In the genomic region with DNA sequence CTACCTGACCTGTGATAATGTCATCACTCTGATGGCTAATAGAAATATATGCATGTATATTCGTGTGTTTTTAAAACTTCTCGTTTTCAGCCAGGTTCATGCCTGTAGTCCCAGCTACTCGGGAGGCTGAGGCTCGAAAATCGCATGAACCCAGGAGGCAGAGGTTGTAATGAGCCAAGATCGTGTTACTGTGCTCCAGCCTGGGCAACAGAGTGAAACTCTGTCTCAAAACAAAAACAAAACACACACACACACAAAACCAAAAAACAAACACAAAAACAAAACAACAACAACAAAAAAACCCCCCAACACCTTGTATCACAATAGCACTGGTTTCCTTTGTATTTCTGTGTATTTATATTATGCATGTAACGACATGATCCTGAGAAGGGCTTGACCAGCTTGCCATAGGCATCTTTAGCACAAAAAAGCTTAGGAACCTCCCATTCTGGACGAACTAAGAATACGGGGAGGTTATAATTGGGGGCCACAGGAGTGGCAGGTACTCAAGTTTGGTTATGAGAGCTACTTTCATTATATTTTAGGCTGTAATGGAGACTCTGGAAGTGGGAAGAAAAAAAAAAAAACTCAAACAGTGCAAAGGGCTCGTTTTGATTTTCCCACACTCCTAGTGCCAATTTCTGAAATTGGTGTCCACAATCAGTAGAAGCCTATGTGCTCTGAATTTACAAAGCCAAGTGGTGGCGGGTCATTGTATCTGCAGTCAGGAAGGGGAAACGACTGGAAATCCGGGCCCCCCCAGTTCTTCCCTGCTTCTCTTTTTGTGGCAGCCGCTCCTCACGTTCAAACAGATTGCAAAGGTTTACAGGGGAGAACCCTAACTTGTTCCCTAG, we compare ENCODE assay signal across 2 cellular contexts.
TF ChIP-seq lines count a peak whose summit lies in the region.

No MANE protein-coding gene starts in this region.

TF ChIP-seq in IMR-90, 13 proteins besides CTCF, POLR2A, EP300 and RAD21:
- no peak for TF ChIP-seq CHD1 (IDR thresholded peaks at IDR 0.05; ENCODE audit: low read depth, low read length)
TF ChIP-seq in IMR-90: peak in this region for 0.

TF ChIP-seq in HEK293T, 16 proteins besides CTCF, POLR2A, EP300 and RAD21:
- TF ChIP-seq FOXA1 (IDR thresholded peaks at IDR 0.05) (no peak), FOXM1 (IDR thresholded peaks at IDR 0.05; ENCODE audit: borderline replicate concordance) (no peak), HDGF (IDR thresholded peaks at IDR 0.05; ENCODE audit: borderline replicate concordance) (no peak), ARNT (IDR thresholded peaks at IDR 0.05) (no peak), ZNF384 (IDR thresholded peaks at IDR 0.05) (no peak), NFRKB (IDR thresholded peaks at IDR 0.05) (no peak)
